In genomic region chr5:14663734-14664269, GRCh38 we compare ENCODE assay signal across 8 cellular contexts. TPM values are rescaled to one million over a fixed set of nuclear protein-coding genes. Genes with fewer than 3 reads are reported as not detected.
A peak's percentile ranks its signal among the peaks of the same experiment; 100 is the strongest.
DNase-seq lines count a peak whose midpoint lies in the region; ATAC-seq and TF ChIP-seq lines count a peak whose summit lies in the region.

No MANE protein-coding gene starts in this region.

- peaks cover 16% of the 10 kb centered on the region for H3K79me1 ChIP-seq in mesendoderm (ENCODE audit: low read length)

- peaks cover 7% of the 10 kb centered on the region; the same call in 1 of the 2 replicates for H3K9me3 ChIP-seq in OCI-LY3 (ENCODE audit: insufficient read depth, low read length)
- no peaks in the 10 kb centered on the region for H3K9me3 ChIP-seq in uterus

- H3K4me3 ChIP-seq in OCI-LY3 (ENCODE audit: low read length) = peak overlapping the region; percentile 85
- H3K4me3 ChIP-seq in coronary artery = peak overlapping the region; percentile 89
- H3K4me3 ChIP-seq in mesendoderm (ENCODE audit: low read length) = peak overlapping the region; percentile 78
- H3K4me3 ChIP-seq in uterus = peak overlapping the region; percentile 47 to 54

- no peak overlapping the region for H2BK5ac ChIP-seq in mesendoderm (ENCODE audit: low read length)

- H3K27me3 ChIP-seq in OCI-LY3 (ENCODE audit: low read depth, low read length) (no peaks in the 10 kb centered on the region), mesendoderm (ENCODE audit: insufficient read depth, low read length, poor library complexity) (no peaks in the 10 kb centered on the region), uterus (no peaks in the 10 kb centered on the region)

- H3K4me1 ChIP-seq in OCI-LY3 (ENCODE audit: low read length) (peaks cover 21% of the 10 kb centered on the region), mesendoderm (ENCODE audit: control insufficient read depth, low read depth, low read length) (peaks cover 5% of the 10 kb centered on the region), uterus (no peaks in the 10 kb centered on the region)

- WGBS in mesendoderm (ENCODE audit: extremely low coverage, insufficient coverage, low lambda C conversion rate) = no CpG with 5 or more reads among the region's 24 CpGs

- H3K27ac ChIP-seq in OCI-LY3 (ENCODE audit: low read length) (peak overlapping the region; percentile 79), coronary artery (peak overlapping the region; percentile 79 to 93), mesendoderm (ENCODE audit: low read depth, low read length) (peak overlapping the region; percentile 72), uterus (peak overlapping the region; percentile 85 to 90)

- no peak overlapping the region for H3K18ac ChIP-seq in mesendoderm (ENCODE audit: low read length)

- H3K79me2 ChIP-seq in OCI-LY3 (ENCODE audit: low read length) (peaks cover 58% of the 10 kb centered on the region), mesendoderm (ENCODE audit: control insufficient read depth, insufficient read depth, low read length) (peaks cover 16% of the 10 kb centered on the region)

- H2AFZ ChIP-seq in OCI-LY3 (ENCODE audit: low read depth, low read length) = 0 out of 2 replicates have a peak overlapping the region, but pooled peaks have one; percentile 52

- H3K23ac ChIP-seq in mesendoderm (ENCODE audit: low read length) = peak overlapping the region; percentile 59

- H3K9ac ChIP-seq in OCI-LY3 (ENCODE audit: low read length) (peak overlapping the region; percentile 80), mesendoderm (ENCODE audit: low read length) (peak overlapping the region; percentile 91)

- no peak for TF ChIP-seq POLR2A in uterus (IDR thresholded peaks at IDR 0.05)

- no peak overlapping the region for H4K8ac ChIP-seq in mesendoderm (ENCODE audit: low read depth, low read length)

- H3K4ac ChIP-seq in mesendoderm (ENCODE audit: low read depth, low read length) = no peak overlapping the region

- H3K4me2 ChIP-seq in OCI-LY3 (ENCODE audit: low read length) (peak overlapping the region; percentile 80), mesendoderm (ENCODE audit: low read length) (peak overlapping the region; percentile 88)

- H2AK5ac ChIP-seq in mesendoderm (ENCODE audit: low read length) = no peak overlapping the region

- ATAC-seq in HG03097 (IDR thresholded peaks at IDR 0.05; ENCODE audit: low FRiP score, unreplicated experiment) (peak; percentile 27), GM18519 (IDR thresholded peaks at IDR 0.05; ENCODE audit: low FRiP score, unreplicated experiment) (no peak)

- DNase-seq in ACHN (peak; percentile 33), GM13977 (ENCODE audit: low spot score) (peak; percentile 56), coronary artery (ENCODE audit: low spot score) (no peak), mesendoderm (peak; percentile 23), uterus (peak in 1 of 2 donors; percentile 22)

- peak overlapping the region; percentile 97 for H3K56ac ChIP-seq in mesendoderm (ENCODE audit: low read length)

- intact Hi-C loops in uterus (cut with DNase I; ENCODE audit: low total_unique reads) = no loop called here

- in situ Hi-C loops in ACHN (cut with HindIII; ENCODE audit: low pct_ligation_motif_present, low pct_unique_long_range_greater_than_20kb, low sequenced_read_pairs) (no loop called here), GM13977 (cut with MboI; ENCODE audit: low pct_unique_long_range_greater_than_20kb, low sequenced_read_pairs, unreplicated experiment) (loop anchor here (25.0 kb wide), 1 partner anchor 552 kb away; no protein-coding TSS in a partner anchor)

- no peak overlapping the region for H2BK120ac ChIP-seq in mesendoderm (ENCODE audit: low read depth, low read length)

- no peak overlapping the region for H2BK15ac ChIP-seq in mesendoderm (replicated peaks; ENCODE audit: low read depth)

- H3K36me3 ChIP-seq in OCI-LY3 (replicated peaks; ENCODE audit: low read depth, low read length) = peaks cover 38% of the 10 kb centered on the region
- no peaks in the 10 kb centered on the region for H3K36me3 ChIP-seq in mesendoderm (ENCODE audit: control insufficient read depth, insufficient read depth, low read length)
- no peaks in the 10 kb centered on the region for H3K36me3 ChIP-seq in uterus

- H4K20me1 ChIP-seq in OCI-LY3 (ENCODE audit: insufficient read depth, low read length) = peaks cover 6% of the 10 kb centered on the region; the same call in 1 of the 2 replicates

- no peak for TF ChIP-seq CTCF in GM13977 (IDR thresholded peaks at IDR 0.05; ENCODE audit: extremely low read depth, insufficient read depth, missing control alignments)
- no peak for TF ChIP-seq CTCF in OCI-LY3 (IDR thresholded peaks at IDR 0.05; ENCODE audit: low read depth, low read length)
- no peak for TF ChIP-seq CTCF in coronary artery (IDR thresholded peaks at IDR 0.05)
- no peak for TF ChIP-seq CTCF in uterus (IDR thresholded peaks at IDR 0.05)

- no peak overlapping the region for H4K5ac ChIP-seq in mesendoderm (ENCODE audit: low read length)

RNA-seq across cellular contexts. Expression of gene OTULIN, which starts 0.7 kb away (rescaled TPM):
- polyA plus RNA-seq in mesendoderm (2013, experiment 1 of 2) = 6.4 TPM
- 6.2 TPM for polyA plus RNA-seq in mesendoderm (2013, experiment 2 of 2)
- total RNA-seq in uterus = 10 to 100 TPM in 2 of 4 donors, 1 to 10 TPM in 2; 5.0 to 30.1 (median 17.8) TPM
